ENCODE assay signal across 20 cellular contexts in the genomic region with DNA sequence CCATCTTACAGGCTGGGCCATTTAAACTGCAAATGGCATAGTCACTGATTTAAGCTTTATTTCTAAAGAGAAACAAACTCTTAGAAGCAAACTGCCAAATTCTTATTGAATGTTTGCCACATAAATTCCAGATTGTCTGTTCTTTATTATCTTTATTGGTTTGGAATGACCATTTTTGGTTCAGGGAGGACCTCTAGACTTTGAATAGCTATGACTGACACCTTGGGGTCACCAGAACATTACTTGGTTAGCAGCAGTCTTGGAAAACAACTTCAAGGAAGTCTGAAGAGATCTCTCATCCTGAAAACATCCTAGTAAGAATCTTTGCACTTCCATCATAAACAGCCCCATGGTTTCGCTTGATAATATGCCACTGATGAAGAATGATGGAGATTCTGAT.
A peak's percentile ranks its signal among the peaks of the same experiment; 100 is the strongest.
DNase-seq lines count a peak whose midpoint lies in the region; FAIRE-seq and TF ChIP-seq lines count a peak whose summit lies in the region.
"Had no signal": no experiment of that assay in that cellular context is flagged by ENCODE, and none has a peak within 500 bp of the region (broad histone marks: within the 10 kb centered on the region; RNA-seq: fewer than 3 reads in every experiment).

No MANE protein-coding gene starts in this region.

- H3K27me3 Mint-ChIP-seq in astrocyte (ENCODE audit: low read depth, unreplicated experiment): no peaks in the 10 kb centered on the region

- H3K4me2 ChIP-seq in astrocyte (ENCODE audit: low read length): no peak overlapping the region
- H3K4me2 ChIP-seq: A549 had no signal

- H3K79me2 ChIP-seq in astrocyte (ENCODE audit: insufficient read depth, low read length): no peaks in the 10 kb centered on the region

- intact Hi-C loops in tibial artery (cut with DNase I; ENCODE audit: low total_unique reads): no loop called here

- no peaks in the 10 kb centered on the region for H3K27me3 ChIP-seq in BJ (ENCODE audit: control insufficient read depth, insufficient read depth, low read length)
- H3K27me3 ChIP-seq in astrocyte (ENCODE audit: insufficient read depth, low read length): no peaks in the 10 kb centered on the region
- H3K27me3 ChIP-seq in tibial artery: no peaks in the 10 kb centered on the region

- H3K9me3 ChIP-seq in astrocyte (ENCODE audit: insufficient read depth, low read depth, low read length) (no peaks in the 10 kb centered on the region), tibial artery (peaks cover 0 to under 1% (median 0%) of the 10 kb centered on the region in 3 donors)
- H3K9me3 ChIP-seq: A549 had no signal

- H3K4me1 Mint-ChIP-seq in astrocyte (ENCODE audit: low read depth, unreplicated experiment): peaks cover 35% of the 10 kb centered on the region
- H3K4me1 Mint-ChIP-seq: H9 had no signal

- no peak overlapping the region for H3K9ac ChIP-seq in astrocyte (ENCODE audit: low read length)

- POLR2A ChIA-PET in BJ (lab: Charles Lee): no interaction called here

- peak overlapping the region; percentile 76 for H3K27ac Mint-ChIP-seq in astrocyte (ENCODE audit: unreplicated experiment)
- H3K27ac Mint-ChIP-seq: CD14-positive monocyte, H9 had no signal

- peaks cover 11% of the 10 kb centered on the region for H3K4me1 ChIP-seq in astrocyte (ENCODE audit: insufficient read depth, low read length)
- peaks cover 0 to 40% (median 2%) of the 10 kb centered on the region in 4 donors for H3K4me1 ChIP-seq in tibial artery
- H3K4me1 ChIP-seq: A549 had no signal

- CTCF ChIA-PET in BJ (lab: Yijun Ruan, JAX): interaction anchor here (1.4 to 2.3 kb wide), 4 partner anchors 99 to 1373 kb away, joined by 6 to 8 read pairs (median 7); no protein-coding TSS in a partner anchor

- H3K36me3 ChIP-seq in BJ (ENCODE audit: control insufficient read depth, insufficient read depth, low read length) (no peaks in the 10 kb centered on the region), astrocyte (ENCODE audit: insufficient read depth, low read length) (no peaks in the 10 kb centered on the region), tibial artery (no peaks in the 10 kb centered on the region)

- H4K20me1 ChIP-seq in astrocyte (ENCODE audit: insufficient read depth, low read length): no peaks in the 10 kb centered on the region

- H2AFZ ChIP-seq in astrocyte (ENCODE audit: low read depth, low read length): no peak overlapping the region

- peaks cover 6% of the 10 kb centered on the region for H3K36me3 Mint-ChIP-seq in astrocyte (ENCODE audit: low read depth, unreplicated experiment)
- H3K36me3 Mint-ChIP-seq: CD14-positive monocyte had no signal

- peak overlapping the region; percentile 4 for H3K27ac ChIP-seq in astrocyte (ENCODE audit: low read depth, low read length)
- H3K27ac ChIP-seq in tibial artery: peak overlapping the region; percentile 26 to 70
- H3K27ac ChIP-seq: A549 had no signal

- TF ChIP-seq CTCF in BJ (IDR thresholded peaks at IDR 0.05; ENCODE audit: insufficient read depth, low read depth, low read length) (no peak), astrocyte (IDR thresholded peaks at IDR 0.05; ENCODE audit: insufficient read depth, low read depth, low read length) (no peak), fibroblast of the aortic adventitia (IDR thresholded peaks at IDR 0.05; ENCODE audit: insufficient read depth, low read length) (no peak), tibial artery (IDR thresholded peaks at IDR 0.05) (no peak)

- peaks cover 13% of the 10 kb centered on the region for H3K9me3 Mint-ChIP-seq in astrocyte (ENCODE audit: unreplicated experiment)

- DNase-seq in BJ (ENCODE audit: low read depth): peak; percentile 66
- DNase-seq in astrocyte (ENCODE audit: low read depth): peak; percentile 75
- DNase-seq in fibroblast of the aortic adventitia (ENCODE audit: low read depth): peak; percentile 48
- DNase-seq in tibial artery: no peak
- DNase-seq in NOMO-1 treated with DMSO at 0.1 percent for 48 hours (lab: John Stamatoyannopoulos, UW; ENCODE audit: unreplicated experiment): no peak
- DNase-seq in cerebellum (ENCODE audit: low spot score): no peak
- no peak for DNase-seq in GDM1 (lab: John Stamatoyannopoulos, UW)
- DNase-seq: AML-193; DMS79 treated with DMSO at 0.1 percent for 48 hours; H9; NCI-H1436; NCI-H2029 treated with DMSO at 0.1 percent for 48 hours; NCI-H2171 treated with DMSO at 0.1 percent for 48 hours; NCI-H510A; NCI-H748 treated with DMSO at 0.1 percent for 48 hours; NK-92 treated with Interleukin-12 subunit alpha and Interleukin-12 subunit beta, amount 100 ng/mL, for 24 hours had no signal

- no peak overlapping the region for H3K4me3 Mint-ChIP-seq in astrocyte (ENCODE audit: unreplicated experiment)
- H3K4me3 Mint-ChIP-seq: CD14-positive monocyte, H9 had no signal

- H3K4me3 ChIP-seq in BJ (ENCODE audit: low read depth, low read length) (no peak overlapping the region), astrocyte (ENCODE audit: insufficient read depth, low read depth, low read length) (no peak overlapping the region), fibroblast of the aortic adventitia (ENCODE audit: low read depth, low read length) (no peak overlapping the region), tibial artery (no peak overlapping the region)
- H3K4me3 ChIP-seq: A549 had no signal

- no peak for FAIRE-seq in astrocyte (lab: Jason Lieb, UNC)
- FAIRE-seq: A549, G401.6, RCC 7860 had no signal

Comparison
In these comparisons a context has a peak if more than half of its experiments do, and no peak if none do; other contexts are left out.
1. DNase-seq: peak in BJ (single experiment), astrocyte (single experiment) and fibroblast of the aortic adventitia (single experiment); none in tibial artery (0 of 2), NOMO-1 treated with DMSO at 0.1 percent for 48 hours (single experiment), cerebellum (single experiment) and GDM1 (single experiment).